ENCODE assay signal across 8 cellular contexts in the genomic region with DNA sequence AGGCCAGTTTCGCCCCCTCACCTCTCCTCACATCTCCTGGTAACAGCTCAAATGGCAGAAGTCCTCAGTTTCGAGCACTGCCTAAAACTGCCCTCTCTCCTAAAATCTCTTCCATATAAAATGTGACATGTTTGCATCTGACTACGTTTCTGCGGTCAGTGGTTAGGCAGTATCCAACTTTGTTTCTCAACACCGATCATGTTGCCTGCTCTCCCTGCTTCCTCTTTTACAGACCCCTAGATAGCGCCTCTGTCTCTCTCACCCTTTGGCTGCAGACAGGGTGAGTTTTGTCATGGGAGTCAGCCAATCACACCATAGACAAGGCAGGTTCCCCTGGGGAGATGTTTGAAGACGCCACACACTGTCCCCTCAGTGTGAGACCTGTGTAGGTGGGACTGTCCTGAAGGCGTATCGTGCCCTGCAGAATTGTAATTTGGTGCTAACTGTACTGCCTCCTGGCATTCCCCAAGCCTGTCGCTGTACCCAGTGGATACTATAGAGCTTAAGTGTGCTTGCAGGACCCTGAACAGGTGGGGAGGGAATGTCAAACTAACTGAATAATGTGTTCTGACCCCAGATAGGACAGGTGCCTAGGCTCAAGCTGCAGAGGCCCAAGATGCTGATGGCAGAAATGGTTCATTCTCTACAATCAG. TPM values are rescaled to one million over a fixed set of nuclear protein-coding genes. Genes with fewer than 3 reads are reported as not detected.
DNase-seq lines count a peak whose midpoint lies in the region; FAIRE-seq and TF ChIP-seq lines count a peak whose summit lies in the region.

No MANE protein-coding gene starts in this region.

- H3K27me3 ChIP-seq in GM06990 (replicated peaks; ENCODE audit: control insufficient read depth, insufficient read depth, low read length) (no peaks in the 10 kb centered on the region), GM23248 (replicated peaks; ENCODE audit: insufficient read depth) (no peaks in the 10 kb centered on the region), ectodermal cell (ENCODE audit: control insufficient read depth, insufficient read depth, low read length, poor library complexity, severe bottlenecking) (peaks cover 10% of the 10 kb centered on the region)

- H3K9ac ChIP-seq in GM23248 = peak overlapping the region; percentile 84

- TF ChIP-seq CTCF in GM06990 (IDR thresholded peaks at IDR 0.05; ENCODE audit: insufficient read depth, low read length, poor library complexity, severe bottlenecking) = no peak

- no peak overlapping the region for H3K27ac ChIP-seq in GM23248
- no peak overlapping the region for H3K27ac ChIP-seq in ectodermal cell (ENCODE audit: insufficient read depth, low read depth, low read length, poor library complexity, severe bottlenecking)

- H3K4me1 ChIP-seq in GM23248 (ENCODE audit: insufficient read depth) (peaks cover 19% of the 10 kb centered on the region), ectodermal cell (ENCODE audit: control insufficient read depth, insufficient read depth, low read length) (peaks cover 4% of the 10 kb centered on the region)

- H3K9me3 ChIP-seq in GM23248 (ENCODE audit: low read depth) = no peaks in the 10 kb centered on the region
- H3K9me3 ChIP-seq in ectodermal cell (ENCODE audit: control insufficient read depth, low read length) = no peaks in the 10 kb centered on the region

- H3K4me3 ChIP-seq in GM06990 (replicated peaks; ENCODE audit: low read depth, low read length) (peak overlapping the region; percentile 81), GM23248 (peak overlapping the region; percentile 82), ectodermal cell (ENCODE audit: insufficient read depth, low read depth, low read length) (peak overlapping the region; percentile 70)

- H3K9me2 ChIP-seq in GM23248 (ENCODE audit: insufficient read depth) = no peaks in the 10 kb centered on the region

- WGBS in GM23248 (ENCODE audit: low coverage in 1 of 2, low lambda C conversion rate in 2 of 2, missing lambda C conversion rate in 2 of 2), 2 experiments = 42 to 46% methylated on average over 10 of the region's 10 CpGs
- 64 to 72% methylated on average over 10 of the region's 10 CpGs for WGBS in ectodermal cell, 2 experiments

- no peaks in the 10 kb centered on the region for H3K36me3 ChIP-seq in GM06990 (ENCODE audit: control insufficient read depth, insufficient read depth, low read length)
- H3K36me3 ChIP-seq in GM23248 (ENCODE audit: low read depth) = no peaks in the 10 kb centered on the region
- H3K36me3 ChIP-seq in ectodermal cell (ENCODE audit: control insufficient read depth, insufficient read depth, low read length) = no peaks in the 10 kb centered on the region

- peaks cover 9% of the 10 kb centered on the region for H3F3A ChIP-seq in GM23248 (ENCODE audit: insufficient read depth)

- peak; percentile 25 for DNase-seq in GM06990 (ENCODE audit: extremely low read depth, insufficient read length)
- DNase-seq in GM23248 = peak; percentile 61
- DNase-seq in NAMALWA (ENCODE audit: low spot score) = peak; percentile 52
- peak; percentile 16 for DNase-seq in mucosa of gallbladder (ENCODE audit: low spot score)
- DNase-seq in H54 (ENCODE audit: insufficient read length, low spot score) = no peak
- DNase-seq in central memory CD4-positive, alpha-beta T cell = no peak
- no peak for DNase-seq in foreskin melanocyte

- peak overlapping the region; percentile 91 for H3K4me2 ChIP-seq in GM23248 (ENCODE audit: unreplicated experiment)

- peaks cover 13% of the 10 kb centered on the region; the same call in 1 of the 2 replicates for H3K79me2 ChIP-seq in GM23248 (ENCODE audit: insufficient read depth)

- no peak for FAIRE-seq in H54 (lab: Jason Lieb, UNC)

- no peak for TF ChIP-seq POLR2A in H54 (IDR thresholded peaks at IDR 0.05; ENCODE audit: low read depth, low read length)

- in situ Hi-C loops in GM23248 (cut with MboI) = no loop called here

- H2AFZ ChIP-seq in GM23248 = peak overlapping the region; percentile 91

- H4K20me1 ChIP-seq in GM23248 (ENCODE audit: insufficient read depth) = no peaks in the 10 kb centered on the region

RNA-seq across cellular contexts. Expression of a gene that starts 1.1 kb away (rescaled TPM):
- 106 and 109 TPM in 2 replicates for total RNA-seq in GM23248 (2014; rRNA removed; shearing (Covaris generic))
- polyA plus RNA-seq in GM23248 (2016; fragmentation: Nextera tagmentation; extraction: Ambion mirVana) = 127 TPM in 2 replicates
- polyA plus RNA-seq in ectodermal cell (2013, experiment 1 of 4) = 63.0 TPM
- 61.3 TPM for polyA plus RNA-seq in ectodermal cell (2013, experiment 2 of 4)
- 54.9 TPM for polyA plus RNA-seq in ectodermal cell (2013, experiment 3 of 4)
- polyA plus RNA-seq in ectodermal cell (2013, experiment 4 of 4) = 57.6 TPM
- total RNA-seq in mucosa of gallbladder = 175 TPM

RNA-seq across cellular contexts. Expression of a gene that starts 45.6 kb away (rescaled TPM):
- total RNA-seq in GM23248 (2014; rRNA removed; shearing (Covaris generic)) = 15.3 and 18.5 TPM in 2 replicates
- 14.6 and 15.8 TPM in 2 replicates for polyA plus RNA-seq in GM23248 (2016; fragmentation: Nextera tagmentation; extraction: Ambion mirVana)
- 68.9 TPM for polyA plus RNA-seq in ectodermal cell (2013, experiment 1 of 4)
- 51.2 TPM for polyA plus RNA-seq in ectodermal cell (2013, experiment 2 of 4)
- polyA plus RNA-seq in ectodermal cell (2013, experiment 3 of 4) = 50.2 TPM
- 47.8 TPM for polyA plus RNA-seq in ectodermal cell (2013, experiment 4 of 4)
- 36.0 TPM for total RNA-seq in mucosa of gallbladder

Comparison
In these comparisons a context has a peak if more than half of its experiments do, and no peak if none do; other contexts are left out.
1. DNase-seq: peak in GM06990 (single experiment), GM23248 (single experiment), NAMALWA (single experiment) and mucosa of gallbladder (single experiment); none in H54 (single experiment), central memory CD4-positive, alpha-beta T cell (single experiment) and foreskin melanocyte (single experiment).
2. Peak in every context shown above with its lines, with median percentiles within 50 percentile points of each other: H3K4me3 ChIP-seq.